In the genomic region with DNA sequence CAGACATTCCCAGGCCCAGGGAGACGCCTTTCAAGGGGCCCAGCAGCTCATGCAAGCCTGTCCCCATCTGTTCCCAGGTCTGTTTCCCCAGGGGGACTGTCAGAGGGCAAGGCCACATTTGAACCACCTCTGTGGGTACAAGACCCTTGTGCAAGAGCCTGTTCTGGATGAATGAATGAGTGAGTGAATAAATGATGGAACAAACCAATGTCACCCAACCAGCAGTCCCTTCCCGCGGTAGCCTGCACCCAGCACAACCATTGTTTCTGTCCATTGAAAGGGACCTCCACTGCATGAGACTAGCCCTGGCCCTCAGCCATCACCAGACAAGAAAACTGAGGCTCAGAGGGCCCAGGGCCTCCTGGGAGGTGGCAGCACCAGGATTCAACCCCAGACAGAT, we compare ENCODE assay signal across 1 cellular context.
TF ChIP-seq lines count a peak whose summit lies in the region.

No MANE protein-coding gene starts in this region.

TF ChIP-seq in GM23338, 12 proteins besides CTCF, POLR2A, EP300 and RAD21 (continued from another document):
- TF ChIP-seq, protein P1, sequence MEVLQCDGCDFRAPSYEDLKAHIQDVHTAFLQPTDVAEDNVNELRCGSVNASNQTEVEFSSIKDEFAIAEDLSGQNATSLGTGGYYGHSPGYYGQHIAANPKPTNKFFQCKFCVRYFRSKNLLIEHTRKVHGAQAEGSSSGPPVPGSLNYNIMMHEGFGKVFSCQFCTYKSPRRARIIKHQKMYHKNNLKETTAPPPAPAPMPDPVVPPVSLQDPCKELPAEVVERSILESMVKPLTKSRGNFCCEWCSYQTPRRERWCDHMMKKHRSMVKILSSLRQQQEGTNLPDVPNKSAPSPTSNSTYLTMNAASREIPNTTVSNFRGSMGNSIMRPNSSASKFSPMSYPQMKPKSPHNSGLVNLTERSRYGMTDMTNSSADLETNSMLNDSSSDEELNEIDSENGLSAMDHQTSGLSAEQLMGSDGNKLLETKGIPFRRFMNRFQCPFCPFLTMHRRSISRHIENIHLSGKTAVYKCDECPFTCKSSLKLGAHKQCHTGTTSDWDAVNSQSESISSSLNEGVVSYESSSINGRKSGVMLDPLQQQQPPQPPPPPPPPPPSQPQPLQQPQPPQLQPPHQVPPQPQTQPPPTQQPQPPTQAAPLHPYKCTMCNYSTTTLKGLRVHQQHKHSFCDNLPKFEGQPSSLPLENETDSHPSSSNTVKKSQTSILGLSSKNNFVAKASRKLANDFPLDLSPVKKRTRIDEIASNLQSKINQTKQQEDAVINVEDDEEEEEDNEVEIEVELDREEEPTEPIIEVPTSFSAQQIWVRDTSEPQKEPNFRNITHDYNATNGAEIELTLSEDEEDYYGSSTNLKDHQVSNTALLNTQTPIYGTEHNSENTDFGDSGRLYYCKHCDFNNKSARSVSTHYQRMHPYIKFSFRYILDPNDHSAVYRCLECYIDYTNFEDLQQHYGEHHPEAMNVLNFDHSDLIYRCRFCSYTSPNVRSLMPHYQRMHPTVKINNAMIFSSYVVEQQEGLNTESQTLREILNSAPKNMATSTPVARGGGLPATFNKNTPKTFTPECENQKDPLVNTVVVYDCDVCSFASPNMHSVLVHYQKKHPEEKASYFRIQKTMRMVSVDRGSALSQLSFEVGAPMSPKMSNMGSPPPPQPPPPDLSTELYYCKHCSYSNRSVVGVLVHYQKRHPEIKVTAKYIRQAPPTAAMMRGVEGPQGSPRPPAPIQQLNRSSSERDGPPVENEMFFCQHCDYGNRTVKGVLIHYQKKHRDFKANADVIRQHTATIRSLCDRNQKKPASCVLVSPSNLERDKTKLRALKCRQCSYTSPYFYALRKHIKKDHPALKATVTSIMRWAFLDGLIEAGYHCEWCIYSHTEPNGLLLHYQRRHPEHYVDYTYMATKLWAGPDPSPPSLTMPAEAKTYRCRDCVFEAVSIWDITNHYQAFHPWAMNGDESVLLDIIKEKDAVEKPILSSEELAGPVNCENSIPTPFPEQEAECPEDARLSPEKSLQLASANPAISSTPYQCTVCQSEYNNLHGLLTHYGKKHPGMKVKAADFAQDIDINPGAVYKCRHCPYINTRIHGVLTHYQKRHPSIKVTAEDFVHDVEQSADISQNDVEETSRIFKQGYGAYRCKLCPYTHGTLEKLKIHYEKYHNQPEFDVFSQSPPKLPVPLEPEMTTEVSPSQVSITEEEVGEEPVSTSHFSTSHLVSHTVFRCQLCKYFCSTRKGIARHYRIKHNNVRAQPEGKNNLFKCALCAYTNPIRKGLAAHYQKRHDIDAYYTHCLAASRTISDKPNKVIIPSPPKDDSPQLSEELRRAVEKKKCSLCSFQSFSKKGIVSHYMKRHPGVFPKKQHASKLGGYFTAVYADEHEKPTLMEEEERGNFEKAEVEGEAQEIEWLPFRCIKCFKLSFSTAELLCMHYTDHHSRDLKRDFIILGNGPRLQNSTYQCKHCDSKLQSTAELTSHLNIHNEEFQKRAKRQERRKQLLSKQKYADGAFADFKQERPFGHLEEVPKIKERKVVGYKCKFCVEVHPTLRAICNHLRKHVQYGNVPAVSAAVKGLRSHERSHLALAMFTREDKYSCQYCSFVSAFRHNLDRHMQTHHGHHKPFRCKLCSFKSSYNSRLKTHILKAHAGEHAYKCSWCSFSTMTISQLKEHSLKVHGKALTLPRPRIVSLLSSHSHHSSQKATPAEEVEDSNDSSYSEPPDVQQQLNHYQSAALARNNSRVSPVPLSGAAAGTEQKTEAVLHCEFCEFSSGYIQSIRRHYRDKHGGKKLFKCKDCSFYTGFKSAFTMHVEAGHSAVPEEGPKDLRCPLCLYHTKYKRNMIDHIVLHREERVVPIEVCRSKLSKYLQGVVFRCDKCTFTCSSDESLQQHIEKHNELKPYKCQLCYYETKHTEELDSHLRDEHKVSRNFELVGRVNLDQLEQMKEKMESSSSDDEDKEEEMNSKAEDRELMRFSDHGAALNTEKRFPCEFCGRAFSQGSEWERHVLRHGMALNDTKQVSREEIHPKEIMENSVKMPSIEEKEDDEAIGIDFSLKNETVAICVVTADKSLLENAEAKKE (CRISPR knock-in tag; IDR thresholded peaks at IDR 0.05): no peak
- TF ChIP-seq EZH2phosphoT487 (IDR thresholded peaks at IDR 0.05; ENCODE audit: unreplicated experiment) (no peak), EZH2 (IDR thresholded peaks at IDR 0.05; ENCODE audit: low read depth, unreplicated experiment) (no peak), ZNF331 (CRISPR knock-in tag; IDR thresholded peaks at IDR 0.05; ENCODE audit: low read depth) (no peak), POLR2AphosphoS5 (IDR thresholded peaks at IDR 0.05; ENCODE audit: low read depth) (no peak), CREB1 (CRISPR knock-in tag; IDR thresholded peaks at IDR 0.05; ENCODE audit: low read depth) (no peak), ETS1 (IDR thresholded peaks at IDR 0.05) (no peak), NANOG (IDR thresholded peaks at IDR 0.05; ENCODE audit: borderline replicate concordance) (no peak)
- TF ChIP-seq, protein P2, sequence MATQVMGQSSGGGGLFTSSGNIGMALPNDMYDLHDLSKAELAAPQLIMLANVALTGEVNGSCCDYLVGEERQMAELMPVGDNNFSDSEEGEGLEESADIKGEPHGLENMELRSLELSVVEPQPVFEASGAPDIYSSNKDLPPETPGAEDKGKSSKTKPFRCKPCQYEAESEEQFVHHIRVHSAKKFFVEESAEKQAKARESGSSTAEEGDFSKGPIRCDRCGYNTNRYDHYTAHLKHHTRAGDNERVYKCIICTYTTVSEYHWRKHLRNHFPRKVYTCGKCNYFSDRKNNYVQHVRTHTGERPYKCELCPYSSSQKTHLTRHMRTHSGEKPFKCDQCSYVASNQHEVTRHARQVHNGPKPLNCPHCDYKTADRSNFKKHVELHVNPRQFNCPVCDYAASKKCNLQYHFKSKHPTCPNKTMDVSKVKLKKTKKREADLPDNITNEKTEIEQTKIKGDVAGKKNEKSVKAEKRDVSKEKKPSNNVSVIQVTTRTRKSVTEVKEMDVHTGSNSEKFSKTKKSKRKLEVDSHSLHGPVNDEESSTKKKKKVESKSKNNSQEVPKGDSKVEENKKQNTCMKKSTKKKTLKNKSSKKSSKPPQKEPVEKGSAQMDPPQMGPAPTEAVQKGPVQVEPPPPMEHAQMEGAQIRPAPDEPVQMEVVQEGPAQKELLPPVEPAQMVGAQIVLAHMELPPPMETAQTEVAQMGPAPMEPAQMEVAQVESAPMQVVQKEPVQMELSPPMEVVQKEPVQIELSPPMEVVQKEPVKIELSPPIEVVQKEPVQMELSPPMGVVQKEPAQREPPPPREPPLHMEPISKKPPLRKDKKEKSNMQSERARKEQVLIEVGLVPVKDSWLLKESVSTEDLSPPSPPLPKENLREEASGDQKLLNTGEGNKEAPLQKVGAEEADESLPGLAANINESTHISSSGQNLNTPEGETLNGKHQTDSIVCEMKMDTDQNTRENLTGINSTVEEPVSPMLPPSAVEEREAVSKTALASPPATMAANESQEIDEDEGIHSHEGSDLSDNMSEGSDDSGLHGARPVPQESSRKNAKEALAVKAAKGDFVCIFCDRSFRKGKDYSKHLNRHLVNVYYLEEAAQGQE (IDR thresholded peaks at IDR 0.05; ENCODE audit: unreplicated experiment): no peak
